ENCODE assay signal across 28 cellular contexts in the genomic region with DNA sequence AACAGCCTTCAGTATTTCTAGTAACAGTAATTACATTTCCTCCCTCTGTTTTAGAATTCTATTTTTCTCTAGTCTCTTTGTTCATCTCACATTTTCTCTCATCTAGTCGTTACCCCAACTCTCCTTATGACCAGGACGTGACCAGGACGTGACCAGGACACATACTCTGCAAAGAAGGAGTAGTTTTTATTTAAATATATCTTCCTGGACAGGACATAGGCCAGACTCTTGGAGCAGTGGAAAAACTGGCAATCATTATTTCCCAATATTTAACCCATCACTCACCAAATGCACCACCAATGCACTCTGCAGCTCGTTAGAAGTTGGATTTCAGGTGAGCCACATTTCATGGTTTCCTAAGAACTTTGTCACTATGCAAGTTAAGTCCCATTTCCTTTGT. TPM values are rescaled to one million over a fixed set of nuclear protein-coding genes. Genes with fewer than 3 reads are reported as not detected.
A peak's percentile ranks its signal among the peaks of the same experiment; 100 is the strongest.
DNase-seq lines count a peak whose midpoint lies in the region; ATAC-seq and TF ChIP-seq lines count a peak whose summit lies in the region.
"Had no signal": no experiment of that assay in that cellular context is flagged by ENCODE, and none has a peak within 500 bp of the region (broad histone marks: within the 10 kb centered on the region; RNA-seq: fewer than 3 reads in every experiment).

No MANE protein-coding gene starts in this region.

- H3K9me3 Mint-ChIP-seq in osteocyte (ENCODE audit: unreplicated experiment) (no peaks in the 10 kb centered on the region), type B pancreatic cell (no peaks in the 10 kb centered on the region)
- H3K9me3 Mint-ChIP-seq: activated T-helper 2 cell treated with anti-CD3 and anti-CD28 coated beads, Interferon-gamma antibody, Interleukin-2, Interleukin-4, amounts not matched to agents 10 μg/mL and 5 μg/mL and 100 μg/mL, durations not matched to agents 14 hours and 24 hours and 36 hours; HFFc6; naive B cell; stimulated activated naive CD8-positive, alpha-beta T cell treated with anti-CD3 and anti-CD28 coated beads, Interleukin-15, amount 100 ng/mL, for 72 hours had no signal

- peak; percentile 54 for ATAC-seq in left lobe of liver
- ATAC-seq: activated CD8-positive, alpha-beta T cell treated with anti-CD3 and anti-CD28 coated beads, Interleukin-2, amount 10 ng/mL, durations not matched to agents 7 days and 5 days; stimulated activated naive CD8-positive, alpha-beta T cell treated with anti-CD3 and anti-CD28 coated beads, Interleukin-15, amount 100 ng/mL, for 72 hours had no signal

- no peak overlapping the region for H3K4me3 Mint-ChIP-seq in osteocyte (ENCODE audit: unreplicated experiment)
- peak overlapping the region; percentile 86 for H3K4me3 Mint-ChIP-seq in type B pancreatic cell
- H3K4me3 Mint-ChIP-seq: activated CD8-positive, alpha-beta T cell treated with anti-CD3 and anti-CD28 coated beads, Interleukin-2, amount 10 ng/mL, durations not matched to agents 7 days and 5 days; HFFc6; naive B cell; stimulated activated naive CD8-positive, alpha-beta T cell treated with anti-CD3 and anti-CD28 coated beads, Interleukin-15, amount 100 ng/mL, for 72 hours had no signal

- DNase-seq in epithelial cell of prostate (ENCODE audit: low read depth, low spot score), result no peak
- DNase-seq in left lobe of liver (ENCODE audit: low spot score), result no peak
- peak; percentile 10 for DNase-seq in osteocyte (ENCODE audit: extremely low spot score, unreplicated experiment)
- DNase-seq in type B pancreatic cell (ENCODE audit: extremely low spot score, unreplicated experiment), result no peak
- no peak for DNase-seq in GDM1 (lab: John Stamatoyannopoulos, UW)
- DNase-seq in iPS-NIHi7 (ENCODE audit: extremely low spot score), result no peak
- DNase-seq in foreskin melanocyte, result no peak
- DNase-seq: activated CD8-positive, alpha-beta T cell treated with anti-CD3 and anti-CD28 coated beads, Interleukin-2, amount 10 ng/mL, durations not matched to agents 7 days and 5 days; activated naive CD4-positive, alpha-beta T cell treated with anti-CD3 and anti-CD28 coated beads, Interleukin-2, amount 50 U/mL, for 16 hours; COR-L47; GM23248; HFFc6; left ventricle myocardium inferior; naive B cell; NCI-H1048; NCI-H748 treated with DMSO at 0.1 percent for 48 hours; ovary; right cardiac atrium; stimulated activated CD4-positive, alpha-beta T cell treated with anti-CD3 and anti-CD28 coated beads, Interleukin-2, amount 100 ng/mL, for 48 hours; stimulated activated naive CD8-positive, alpha-beta T cell treated with anti-CD3 and anti-CD28 coated beads, Interleukin-15, amount 100 ng/mL, for 72 hours; T1000 had no signal

- H3K27me3 Mint-ChIP-seq in osteocyte (ENCODE audit: unreplicated experiment) (no peaks in the 10 kb centered on the region), type B pancreatic cell (no peaks in the 10 kb centered on the region)
- H3K27me3 Mint-ChIP-seq: naive B cell; stimulated activated naive CD8-positive, alpha-beta T cell treated with anti-CD3 and anti-CD28 coated beads, Interleukin-15, amount 100 ng/mL, for 72 hours had no signal

- H3K27ac ChIP-seq in epithelial cell of prostate, result peak overlapping the region; percentile 35
- H3K27ac ChIP-seq: body of pancreas, C4-2B, GM23248, hepatocyte, left ventricle myocardium inferior, ovary, SJCRH30, tibial nerve, VCaP had no signal

- no peak for TF ChIP-seq CTCF in osteocyte (IDR thresholded peaks at IDR 0.05)
- TF ChIP-seq CTCF in type B pancreatic cell (conservative IDR thresholded peaks at IDR 0.05), result no peak

- H3K4me1 Mint-ChIP-seq in osteocyte (ENCODE audit: unreplicated experiment) (no peaks in the 10 kb centered on the region), type B pancreatic cell (ENCODE audit: unreplicated experiment) (peaks cover 33% of the 10 kb centered on the region)
- H3K4me1 Mint-ChIP-seq: naive B cell had no signal

- no peak overlapping the region for H3K27ac Mint-ChIP-seq in osteocyte (ENCODE audit: unreplicated experiment)
- H3K27ac Mint-ChIP-seq in type B pancreatic cell, result peak overlapping the region; percentile 99
- H3K27ac Mint-ChIP-seq: activated CD8-positive, alpha-beta T cell treated with anti-CD3 and anti-CD28 coated beads, Interleukin-2, amount 10 ng/mL, durations not matched to agents 7 days and 5 days; activated T-helper 2 cell treated with anti-CD3 and anti-CD28 coated beads, Interferon-gamma antibody, Interleukin-2, Interleukin-4, amounts not matched to agents 10 μg/mL and 5 μg/mL and 100 μg/mL, durations not matched to agents 14 hours and 24 hours and 36 hours; HFFc6; naive B cell had no signal

- H3K36me3 Mint-ChIP-seq in osteocyte (ENCODE audit: unreplicated experiment) (no peaks in the 10 kb centered on the region), type B pancreatic cell (no peaks in the 10 kb centered on the region)
- H3K36me3 Mint-ChIP-seq: naive B cell had no signal

RNA-seq across cellular contexts. Expression of a gene that starts 40.3 kb away (rescaled TPM):
- total RNA-seq in left lobe of liver (7.2 TPM), osteocyte (45.2 and 50.7 TPM in 2 replicates), type B pancreatic cell (ENCODE audit: low replicate concordance) (19.2 and 23.8 TPM in 2 replicates)

RNA-seq across cellular contexts. Expression of a gene that starts 55.1 kb away (rescaled TPM):
- 12.8 TPM for total RNA-seq in left lobe of liver
- 0.59 and 1.5 TPM in 2 replicates for total RNA-seq in osteocyte
- total RNA-seq in type B pancreatic cell (ENCODE audit: low replicate concordance), result 15.2 and 37.4 TPM in 2 replicates
- total RNA-seq: GM23248 had no signal
